In genomic region chr1:201649776-201650607, GRCh38 we compare ENCODE assay signal across 8 cellular contexts.
DNase-seq lines count a peak whose midpoint lies in the region; ATAC-seq lines count a peak whose summit lies in the region.

No MANE protein-coding gene starts in this region.

- H3K9me3 Mint-ChIP-seq in dendritic cell treated with granulocyte-macrophage colony-stimulating factor and Interleukin-4, amounts not matched to agents 40 ng/mL and 50 ng/mL, for 4 days, result no peaks in the 10 kb centered on the region

- peaks cover 51% of the 10 kb centered on the region for H3K27me3 Mint-ChIP-seq in dendritic cell treated with granulocyte-macrophage colony-stimulating factor and Interleukin-4, amounts not matched to agents 40 ng/mL and 50 ng/mL, for 4 days

- peak; percentile 95 for DNase-seq in GOT3 (lab: John Stamatoyannopoulos, UW)
- peak; percentile 43 to 74 for DNase-seq in NCI-H524 (lab: John Stamatoyannopoulos, UW)
- DNase-seq in left lobe of liver (ENCODE audit: low spot score), result peak; percentile 50

- ATAC-seq in left lobe of liver, result peak; percentile 52
- no peak for ATAC-seq in HG03469 (IDR thresholded peaks at IDR 0.05; ENCODE audit: unreplicated experiment)
- ATAC-seq in HG03135 (IDR thresholded peaks at IDR 0.05; ENCODE audit: unreplicated experiment), result no peak
- no peak for ATAC-seq in HG03108 (IDR thresholded peaks at IDR 0.05; ENCODE audit: unreplicated experiment)

- H3K27ac Mint-ChIP-seq in dendritic cell treated with granulocyte-macrophage colony-stimulating factor and Interleukin-4, amounts not matched to agents 40 ng/mL and 50 ng/mL, for 4 days, result peak overlapping the region; percentile 42

- peak overlapping the region; percentile 63 for H3K4me3 Mint-ChIP-seq in dendritic cell treated with granulocyte-macrophage colony-stimulating factor and Interleukin-4, amounts not matched to agents 40 ng/mL and 50 ng/mL, for 4 days

- H3K4me1 Mint-ChIP-seq in dendritic cell treated with granulocyte-macrophage colony-stimulating factor and Interleukin-4, amounts not matched to agents 40 ng/mL and 50 ng/mL, for 4 days (ENCODE audit: low read depth), result peaks cover 18% of the 10 kb centered on the region

- H3K4me3 ChIP-seq in subcutaneous abdominal adipose tissue (ENCODE audit: low read depth in 1 of 5, low read length in 5 of 5), result peak overlapping the region; percentile 55 to 81 (median 68)

- peaks cover 3 to 69% (median 46%) of the 10 kb centered on the region in 5 donors for H3K4me1 ChIP-seq in subcutaneous abdominal adipose tissue (ENCODE audit: control insufficient read depth in 5 of 5, insufficient read depth in 5 of 5, low read length in 5 of 5)

- intact Hi-C loops in dendritic cell treated with granulocyte-macrophage colony-stimulating factor and Interleukin-4, amounts not matched to agents 40 ng/mL and 50 ng/mL, for 4 days (cut with micrococcal nuclease), result no loop called here

- peak overlapping the region; percentile 50 for H3K27ac ChIP-seq in subcutaneous abdominal adipose tissue (ENCODE audit: low read depth, low read length)

- peaks cover 0 to 2% (median 0%) of the 10 kb centered on the region in 5 donors for H3K27me3 ChIP-seq in subcutaneous abdominal adipose tissue (ENCODE audit: control insufficient read depth in 5 of 5, insufficient read depth in 4 of 5, low read length in 5 of 5)

- peak overlapping the region in 3 of 5 donors; percentile 37 to 60 (median 53) for H3K9ac ChIP-seq in subcutaneous abdominal adipose tissue (ENCODE audit: low read length in 5 of 5)

- no peaks in the 10 kb centered on the region for H3K9me3 ChIP-seq in subcutaneous abdominal adipose tissue (ENCODE audit: control insufficient read depth in 5 of 5, low read length in 5 of 5)

- peaks cover 0 to 2% (median 0%) of the 10 kb centered on the region in 5 donors for H3K36me3 ChIP-seq in subcutaneous abdominal adipose tissue (ENCODE audit: control insufficient read depth in 5 of 5, insufficient read depth in 5 of 5, low read length in 5 of 5)

- H3K36me3 Mint-ChIP-seq in dendritic cell treated with granulocyte-macrophage colony-stimulating factor and Interleukin-4, amounts not matched to agents 40 ng/mL and 50 ng/mL, for 4 days (ENCODE audit: low read depth), result no peaks in the 10 kb centered on the region
